Comparison of ENCODE assay signal across 26 cellular contexts in the genomic region with DNA sequence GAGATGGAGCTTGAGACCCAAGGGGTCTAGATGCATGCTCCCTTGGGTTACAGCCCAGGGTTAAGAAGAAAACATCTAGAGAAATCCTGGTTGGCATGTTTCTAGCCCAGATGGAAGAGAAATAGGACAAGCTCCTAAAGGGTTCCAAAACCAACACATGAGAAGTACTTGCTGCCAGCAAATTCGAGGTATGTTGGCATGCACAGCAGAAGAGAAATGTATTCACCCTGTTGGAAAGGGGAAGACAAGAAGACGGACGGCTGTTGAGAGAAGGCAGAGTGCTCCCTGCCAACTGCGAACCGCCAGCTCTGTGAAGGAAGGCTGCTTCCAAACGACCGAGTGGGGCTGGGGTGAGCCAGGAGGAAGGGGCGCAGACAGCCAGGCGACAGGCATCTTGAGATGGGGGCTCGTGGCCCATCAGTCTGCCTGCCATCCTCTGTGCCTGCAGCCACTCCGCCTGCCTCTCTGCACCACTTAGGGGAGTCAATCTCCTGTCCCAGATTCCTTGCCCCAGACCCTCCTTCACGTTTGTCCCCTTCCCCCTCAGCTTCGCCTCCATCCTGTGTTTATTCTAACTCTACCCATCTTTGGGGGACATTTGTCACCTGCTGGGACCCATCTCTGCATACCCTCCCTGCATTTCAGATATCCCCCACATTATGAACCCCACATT.
"Had no signal": no experiment of that assay in that cellular context is flagged by ENCODE, and none has a peak within 500 bp of the region (broad histone marks: within the 10 kb centered on the region; RNA-seq: fewer than 3 reads in every experiment).

No MANE protein-coding gene starts in this region.

- H3K9me3 ChIP-seq: breast epithelium, lower lobe of right lung, suprapubic skin, tibial nerve had no signal

- H2AFZ ChIP-seq: neural progenitor cell had no signal

- H3K9ac ChIP-seq: neural progenitor cell had no signal

- H3K27me3 ChIP-seq: breast epithelium, neural progenitor cell, tibial nerve had no signal

- H3K36me3 ChIP-seq: breast epithelium, lower lobe of right lung, neural progenitor cell, suprapubic skin, tibial nerve had no signal

- H3K4me1 ChIP-seq: breast epithelium, lower lobe of right lung, neural progenitor cell, suprapubic skin, tibial nerve had no signal

- H3K4me2 ChIP-seq: neural progenitor cell had no signal

- DNase-seq: activated CD4-positive, alpha-beta T cell treated with anti-CD3 and anti-CD28 coated beads for 4 hours; activated CD4-positive, alpha-beta T cell treated with anti-CD3 and anti-CD28 coated beads, Interleukin-2, amount 50 U/mL, for 4 hours; activated gamma-delta T cell; activated naive CD4-positive, alpha-beta T cell treated with anti-CD3 and anti-CD28 coated beads, Interleukin-2, amount 10 ng/mL, durations not matched to agents 7 days and 5 days; activated naive CD8-positive, alpha-beta T cell treated with anti-CD3 and anti-CD28 coated beads, Interleukin-2, amount 10 ng/mL, durations not matched to agents 7 days and 5 days; activated T-cell treated with anti-CD3 and anti-CD28 coated beads for 4 hours; activated T-cell treated with anti-CD3 and anti-CD28 coated beads, Interleukin-2, amount 50 U/mL, for 72 hours; central memory CD4-positive, alpha-beta T cell; kidney glomerular epithelial cell; lower lobe of right lung; mesendoderm; natural killer cell; right cardiac atrium; stimulated activated naive CD4-positive, alpha-beta T cell; SW 1271; T-helper 9 cell had no signal

- H3K27ac ChIP-seq: breast epithelium, coronary artery, lower lobe of right lung, neural progenitor cell, suprapubic skin, tibial nerve, VCaP had no signal

- H3K4me3 ChIP-seq: breast epithelium, coronary artery, lower lobe of right lung, neural progenitor cell, suprapubic skin, tibial nerve had no signal

- ATAC-seq: activated T-cell treated with anti-CD3 and anti-CD28 coated beads, Interleukin-2, amount 50 U/mL, for 72 hours; left lobe of liver; lower lobe of right lung; natural killer cell; right cardiac atrium had no signal

- FAIRE-seq: endothelial cell of umbilical vein, frontal cortex, TTC549 had no signal
